In the genomic region with DNA sequence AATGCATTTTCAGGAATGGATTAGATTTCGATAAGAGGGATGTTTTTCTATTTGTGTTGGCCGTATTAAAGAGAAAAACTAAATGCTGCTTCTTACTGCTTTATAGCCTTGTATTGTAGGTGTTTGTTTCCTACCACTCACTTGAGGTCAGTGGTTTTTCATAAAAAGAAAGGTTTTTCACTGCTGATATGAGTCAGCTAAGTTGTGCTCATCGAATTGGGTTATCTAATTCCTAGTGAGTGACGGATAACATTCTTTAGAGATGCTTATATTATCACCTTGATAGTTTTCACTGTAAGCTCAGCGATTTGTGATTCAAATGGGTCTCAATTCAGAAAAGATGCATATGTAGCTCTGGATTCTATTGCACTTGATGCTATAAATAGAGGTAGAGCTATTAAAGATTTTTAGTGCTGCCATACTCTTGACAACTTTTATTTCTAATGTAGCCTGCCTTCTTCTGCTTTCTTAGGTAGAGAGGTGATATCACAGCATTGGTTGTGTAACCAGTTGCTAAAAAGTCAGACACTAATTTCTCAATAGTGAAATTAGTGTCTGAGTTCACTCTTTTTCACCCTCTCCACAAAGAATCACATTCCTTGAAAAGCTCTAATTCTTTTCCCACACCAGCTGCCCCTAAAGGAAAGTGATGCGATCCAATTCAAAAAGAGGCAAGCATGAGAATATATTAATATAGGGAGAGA, we compare ENCODE assay signal across 14 cellular contexts.
DNase-seq lines count a peak whose midpoint lies in the region; ATAC-seq and TF ChIP-seq lines count a peak whose summit lies in the region.
"Had no signal": no experiment of that assay in that cellular context is flagged by ENCODE, and none has a peak within 500 bp of the region (broad histone marks: within the 10 kb centered on the region; RNA-seq: fewer than 3 reads in every experiment).

No MANE protein-coding gene starts in this region.

- H3K27me3 ChIP-seq in RWPE2 (ENCODE audit: insufficient read depth, poor library complexity, severe bottlenecking) = no peaks in the 10 kb centered on the region
- H3K27me3 ChIP-seq in CD8-positive, alpha-beta T cell (ENCODE audit: insufficient read depth, low read length) = no peaks in the 10 kb centered on the region
- H3K27me3 ChIP-seq: BLaER1 treated with 17β-estradiol and CSF1 and Interleukin-3, amounts not matched to agents 10 nM and 100 nM had no signal

- H3K27ac ChIP-seq in RWPE2 (ENCODE audit: poor library complexity, severe bottlenecking) = peak overlapping the region; percentile 86
- H3K27ac ChIP-seq in CD8-positive, alpha-beta T cell (ENCODE audit: low read depth, low read length) = no peak overlapping the region
- H3K27ac ChIP-seq: BLaER1 treated with 17β-estradiol and CSF1 and Interleukin-3, amounts not matched to agents 10 nM and 100 nM; lower lobe of right lung had no signal

- intact Hi-C loops in CD8-positive, alpha-beta T cell (cut with DNase I, micrococcal nuclease) = no loop called here

- ATAC-seq in GM18867 (IDR thresholded peaks at IDR 0.05; ENCODE audit: unreplicated experiment) (peak; percentile 91), HG03378 (IDR thresholded peaks at IDR 0.05; ENCODE audit: unreplicated experiment) (peak; percentile 50), RWPE2 (ENCODE audit: low read depth) (peak; percentile 90), GM21423 (IDR thresholded peaks at IDR 0.05; ENCODE audit: unreplicated experiment) (no peak)
- ATAC-seq in CD8-positive, alpha-beta T cell = no peak
- ATAC-seq: lower lobe of right lung had no signal

- CTCF ChIA-PET in CD8-positive, alpha-beta T cell (lab: Charles Lee) = interaction anchor here (0.7 kb wide), 1 partner anchor 8 kb away, joined by 3 read pairs; no protein-coding TSS in a partner anchor

- peaks cover 71% of the 10 kb centered on the region for H3K4me1 ChIP-seq in RWPE2 (ENCODE audit: insufficient read depth, poor library complexity, severe bottlenecking)
- no peaks in the 10 kb centered on the region for H3K4me1 ChIP-seq in CD8-positive, alpha-beta T cell (ENCODE audit: insufficient read depth, low read length)

- no peaks in the 10 kb centered on the region for H3K9me3 Mint-ChIP-seq in CD8-positive, alpha-beta T cell

- no peaks in the 10 kb centered on the region for H3K4me1 Mint-ChIP-seq in CD8-positive, alpha-beta T cell (ENCODE audit: low read depth)

- H3K4me3 Mint-ChIP-seq in CD8-positive, alpha-beta T cell = no peak overlapping the region

- no peaks in the 10 kb centered on the region for H3K36me3 Mint-ChIP-seq in CD8-positive, alpha-beta T cell

- no peak overlapping the region for H3K4me3 ChIP-seq in RWPE2 (ENCODE audit: severe bottlenecking)
- H3K4me3 ChIP-seq in CD8-positive, alpha-beta T cell (ENCODE audit: low read depth, low read length) = no peak overlapping the region
- H3K4me3 ChIP-seq: BLaER1 treated with 17β-estradiol and CSF1 and Interleukin-3, amounts not matched to agents 10 nM and 100 nM; lower lobe of right lung had no signal

- no peak overlapping the region for H3K27ac Mint-ChIP-seq in CD8-positive, alpha-beta T cell

- no peaks in the 10 kb centered on the region for H3K9me3 ChIP-seq in RWPE2 (ENCODE audit: severe bottlenecking)
- no peaks in the 10 kb centered on the region for H3K9me3 ChIP-seq in CD8-positive, alpha-beta T cell (ENCODE audit: low read length)
- H3K9me3 ChIP-seq: lower lobe of right lung had no signal

- POLR2A ChIA-PET in CD8-positive, alpha-beta T cell (lab: Charles Lee) = no interaction called here

- TF ChIP-seq CTCF in RWPE2 (IDR thresholded peaks at IDR 0.05; ENCODE audit: poor library complexity, severe bottlenecking) = no peak
- no peak for TF ChIP-seq CTCF in CD8-positive, alpha-beta T cell (IDR thresholded peaks at IDR 0.05)

- H3K27me3 Mint-ChIP-seq in CD8-positive, alpha-beta T cell (ENCODE audit: low read depth) = no peaks in the 10 kb centered on the region

- no peak for DNase-seq in RWPE2 (ENCODE audit: low spot score)
- peak; percentile 79 for DNase-seq in kidney tubule cell (ENCODE audit: low spot score)
- no peak for DNase-seq in NCI-H1105 treated with DMSO at 0.1 percent for 48 hours (lab: John Stamatoyannopoulos, UW)
- no peak for DNase-seq in DMS79 (lab: John Stamatoyannopoulos, UW)
- DNase-seq in CD8-positive, alpha-beta T cell = no peak
- DNase-seq: activated naive CD4-positive, alpha-beta T cell treated with Interleukin-2 at 50 U/mL for 16 hours; cerebellar nuclear complex; GF-D8; lower lobe of right lung; NCI-H1436 treated with DMSO at 0.1 percent for 48 hours had no signal

- no peaks in the 10 kb centered on the region for H3K36me3 ChIP-seq in RWPE2 (ENCODE audit: low read depth)
- no peaks in the 10 kb centered on the region for H3K36me3 ChIP-seq in CD8-positive, alpha-beta T cell (ENCODE audit: insufficient read depth, low read length)
- H3K36me3 ChIP-seq: BLaER1 treated with 17β-estradiol and CSF1 and Interleukin-3, amounts not matched to agents 10 nM and 100 nM; lower lobe of right lung had no signal

Comparison
In these comparisons a context has a peak if more than half of its experiments do, and no peak if none do; other contexts are left out.
1. ATAC-seq: peak in GM18867 (single experiment), HG03378 (single experiment) and RWPE2 (single experiment); none in GM21423 (single experiment) and CD8-positive, alpha-beta T cell (single experiment).